2 cellular contexts compared by ENCODE assay signal in the genomic region with DNA sequence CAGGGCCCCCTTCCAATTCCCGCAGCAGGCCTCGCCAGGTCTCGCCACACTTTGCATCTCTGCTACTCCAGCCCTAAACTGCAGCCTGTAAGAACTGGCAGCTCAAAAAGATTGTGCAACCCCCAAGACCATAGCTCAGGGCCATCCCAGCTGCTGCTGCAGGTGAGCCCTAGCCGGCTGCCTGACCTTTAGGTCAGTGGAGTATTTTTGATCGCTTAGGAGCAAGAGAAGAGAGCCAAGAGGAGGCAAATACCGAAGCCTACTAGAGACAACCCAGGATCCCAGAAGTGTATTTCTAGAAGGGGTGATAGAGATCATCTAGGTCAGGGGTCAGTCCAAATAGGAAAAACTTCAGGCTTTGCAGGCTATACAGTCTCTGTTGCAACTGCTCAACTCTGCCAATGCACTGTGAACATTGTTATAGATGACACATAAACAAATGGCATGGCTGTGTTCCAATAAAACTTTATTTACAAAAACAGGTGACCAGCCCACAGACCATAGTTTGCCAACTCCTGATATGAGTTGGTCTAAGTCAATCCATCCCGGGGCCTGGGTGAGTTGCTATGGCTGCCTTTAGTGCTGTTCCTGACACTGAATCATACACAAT.
TF ChIP-seq lines count a peak whose summit lies in the region.

No MANE protein-coding gene starts in this region.

TF ChIP-seq in GM12878, 131 proteins besides CTCF, POLR2A, EP300 and RAD21:
- TF ChIP-seq, protein P1, sequence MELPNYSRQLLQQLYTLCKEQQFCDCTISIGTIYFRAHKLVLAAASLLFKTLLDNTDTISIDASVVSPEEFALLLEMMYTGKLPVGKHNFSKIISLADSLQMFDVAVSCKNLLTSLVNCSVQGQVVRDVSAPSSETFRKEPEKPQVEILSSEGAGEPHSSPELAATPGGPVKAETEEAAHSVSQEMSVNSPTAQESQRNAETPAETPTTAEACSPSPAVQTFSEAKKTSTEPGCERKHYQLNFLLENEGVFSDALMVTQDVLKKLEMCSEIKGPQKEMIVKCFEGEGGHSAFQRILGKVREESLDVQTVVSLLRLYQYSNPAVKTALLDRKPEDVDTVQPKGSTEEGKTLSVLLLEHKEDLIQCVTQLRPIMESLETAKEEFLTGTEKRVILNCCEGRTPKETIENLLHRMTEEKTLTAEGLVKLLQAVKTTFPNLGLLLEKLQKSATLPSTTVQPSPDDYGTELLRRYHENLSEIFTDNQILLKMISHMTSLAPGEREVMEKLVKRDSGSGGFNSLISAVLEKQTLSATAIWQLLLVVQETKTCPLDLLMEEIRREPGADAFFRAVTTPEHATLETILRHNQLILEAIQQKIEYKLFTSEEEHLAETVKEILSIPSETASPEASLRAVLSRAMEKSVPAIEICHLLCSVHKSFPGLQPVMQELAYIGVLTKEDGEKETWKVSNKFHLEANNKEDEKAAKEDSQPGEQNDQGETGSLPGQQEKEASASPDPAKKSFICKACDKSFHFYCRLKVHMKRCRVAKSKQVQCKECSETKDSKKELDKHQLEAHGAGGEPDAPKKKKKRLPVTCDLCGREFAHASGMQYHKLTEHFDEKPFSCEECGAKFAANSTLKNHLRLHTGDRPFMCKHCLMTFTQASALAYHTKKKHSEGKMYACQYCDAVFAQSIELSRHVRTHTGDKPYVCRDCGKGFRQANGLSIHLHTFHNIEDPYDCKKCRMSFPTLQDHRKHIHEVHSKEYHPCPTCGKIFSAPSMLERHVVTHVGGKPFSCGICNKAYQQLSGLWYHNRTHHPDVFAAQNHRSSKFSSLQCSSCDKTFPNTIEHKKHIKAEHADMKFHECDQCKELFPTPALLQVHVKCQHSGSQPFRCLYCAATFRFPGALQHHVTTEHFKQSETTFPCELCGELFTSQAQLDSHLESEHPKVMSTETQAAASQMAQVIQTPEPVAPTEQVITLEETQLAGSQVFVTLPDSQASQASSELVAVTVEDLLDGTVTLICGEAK (IDR thresholded peaks at IDR 0.05; ENCODE audit: borderline replicate concordance) = peak; percentile 53; the same call in 1 of the 2 replicates
- TF ChIP-seq, protein P2, sequence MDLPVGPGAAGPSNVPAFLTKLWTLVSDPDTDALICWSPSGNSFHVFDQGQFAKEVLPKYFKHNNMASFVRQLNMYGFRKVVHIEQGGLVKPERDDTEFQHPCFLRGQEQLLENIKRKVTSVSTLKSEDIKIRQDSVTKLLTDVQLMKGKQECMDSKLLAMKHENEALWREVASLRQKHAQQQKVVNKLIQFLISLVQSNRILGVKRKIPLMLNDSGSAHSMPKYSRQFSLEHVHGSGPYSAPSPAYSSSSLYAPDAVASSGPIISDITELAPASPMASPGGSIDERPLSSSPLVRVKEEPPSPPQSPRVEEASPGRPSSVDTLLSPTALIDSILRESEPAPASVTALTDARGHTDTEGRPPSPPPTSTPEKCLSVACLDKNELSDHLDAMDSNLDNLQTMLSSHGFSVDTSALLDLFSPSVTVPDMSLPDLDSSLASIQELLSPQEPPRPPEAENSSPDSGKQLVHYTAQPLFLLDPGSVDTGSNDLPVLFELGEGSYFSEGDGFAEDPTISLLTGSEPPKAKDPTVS (IDR thresholded peaks at IDR 0.05; ENCODE audit: low read depth, low read length) = no peak
- TF ChIP-seq, protein P3, sequence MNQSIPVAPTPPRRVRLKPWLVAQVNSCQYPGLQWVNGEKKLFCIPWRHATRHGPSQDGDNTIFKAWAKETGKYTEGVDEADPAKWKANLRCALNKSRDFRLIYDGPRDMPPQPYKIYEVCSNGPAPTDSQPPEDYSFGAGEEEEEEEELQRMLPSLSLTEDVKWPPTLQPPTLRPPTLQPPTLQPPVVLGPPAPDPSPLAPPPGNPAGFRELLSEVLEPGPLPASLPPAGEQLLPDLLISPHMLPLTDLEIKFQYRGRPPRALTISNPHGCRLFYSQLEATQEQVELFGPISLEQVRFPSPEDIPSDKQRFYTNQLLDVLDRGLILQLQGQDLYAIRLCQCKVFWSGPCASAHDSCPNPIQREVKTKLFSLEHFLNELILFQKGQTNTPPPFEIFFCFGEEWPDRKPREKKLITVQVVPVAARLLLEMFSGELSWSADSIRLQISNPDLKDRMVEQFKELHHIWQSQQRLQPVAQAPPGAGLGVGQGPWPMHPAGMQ (IDR thresholded peaks at IDR 0.05; ENCODE audit: borderline replicate concordance) = no peak

TF ChIP-seq in liver, 16 proteins besides CTCF, POLR2A, EP300 and RAD21 (continued from another document):
- TF ChIP-seq, protein P4, sequence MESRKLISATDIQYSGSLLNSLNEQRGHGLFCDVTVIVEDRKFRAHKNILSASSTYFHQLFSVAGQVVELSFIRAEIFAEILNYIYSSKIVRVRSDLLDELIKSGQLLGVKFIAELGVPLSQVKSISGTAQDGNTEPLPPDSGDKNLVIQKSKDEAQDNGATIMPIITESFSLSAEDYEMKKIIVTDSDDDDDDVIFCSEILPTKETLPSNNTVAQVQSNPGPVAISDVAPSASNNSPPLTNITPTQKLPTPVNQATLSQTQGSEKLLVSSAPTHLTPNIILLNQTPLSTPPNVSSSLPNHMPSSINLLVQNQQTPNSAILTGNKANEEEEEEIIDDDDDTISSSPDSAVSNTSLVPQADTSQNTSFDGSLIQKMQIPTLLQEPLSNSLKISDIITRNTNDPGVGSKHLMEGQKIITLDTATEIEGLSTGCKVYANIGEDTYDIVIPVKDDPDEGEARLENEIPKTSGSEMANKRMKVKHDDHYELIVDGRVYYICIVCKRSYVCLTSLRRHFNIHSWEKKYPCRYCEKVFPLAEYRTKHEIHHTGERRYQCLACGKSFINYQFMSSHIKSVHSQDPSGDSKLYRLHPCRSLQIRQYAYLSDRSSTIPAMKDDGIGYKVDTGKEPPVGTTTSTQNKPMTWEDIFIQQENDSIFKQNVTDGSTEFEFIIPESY (IDR thresholded peaks at IDR 0.05) = peak; percentile 82
- TF ChIP-seq GABPA (IDR thresholded peaks at IDR 0.05 in 1 of 2, conservative IDR thresholded peaks at IDR 0.05 in 1 of 2) (no peak), JUND (IDR thresholded peaks at IDR 0.05) (peak in 1 of 2 donors; percentile 82), HNF4G (IDR thresholded peaks at IDR 0.05) (no peak), FOXA2 (IDR thresholded peaks at IDR 0.05) (peak; percentile 58), YY1 (IDR thresholded peaks at IDR 0.05) (peak; percentile 70), HNF4A (conservative IDR thresholded peaks at IDR 0.05) (peak; percentile 54 to 82), SP1 (IDR thresholded peaks at IDR 0.05) (peak; percentile 55), EGR1 (IDR thresholded peaks at IDR 0.05; ENCODE audit: low read depth in 2 of 2) (no peak), NR2F2 (IDR thresholded peaks at IDR 0.05) (peak; percentile 50), TAF1 (conservative IDR thresholded peaks at IDR 0.05) (no peak), RXRA (IDR thresholded peaks at IDR 0.05) (peak; percentile 66 to 92)
- TF ChIP-seq, protein P5, sequence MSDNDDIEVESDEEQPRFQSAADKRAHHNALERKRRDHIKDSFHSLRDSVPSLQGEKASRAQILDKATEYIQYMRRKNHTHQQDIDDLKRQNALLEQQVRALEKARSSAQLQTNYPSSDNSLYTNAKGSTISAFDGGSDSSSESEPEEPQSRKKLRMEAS (IDR thresholded peaks at IDR 0.05) = peak; percentile 73
- TF ChIP-seq, protein P6, sequence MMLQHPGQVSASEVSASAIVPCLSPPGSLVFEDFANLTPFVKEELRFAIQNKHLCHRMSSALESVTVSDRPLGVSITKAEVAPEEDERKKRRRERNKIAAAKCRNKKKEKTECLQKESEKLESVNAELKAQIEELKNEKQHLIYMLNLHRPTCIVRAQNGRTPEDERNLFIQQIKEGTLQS (IDR thresholded peaks at IDR 0.05) = no peak
- TF ChIP-seq, protein P7, sequence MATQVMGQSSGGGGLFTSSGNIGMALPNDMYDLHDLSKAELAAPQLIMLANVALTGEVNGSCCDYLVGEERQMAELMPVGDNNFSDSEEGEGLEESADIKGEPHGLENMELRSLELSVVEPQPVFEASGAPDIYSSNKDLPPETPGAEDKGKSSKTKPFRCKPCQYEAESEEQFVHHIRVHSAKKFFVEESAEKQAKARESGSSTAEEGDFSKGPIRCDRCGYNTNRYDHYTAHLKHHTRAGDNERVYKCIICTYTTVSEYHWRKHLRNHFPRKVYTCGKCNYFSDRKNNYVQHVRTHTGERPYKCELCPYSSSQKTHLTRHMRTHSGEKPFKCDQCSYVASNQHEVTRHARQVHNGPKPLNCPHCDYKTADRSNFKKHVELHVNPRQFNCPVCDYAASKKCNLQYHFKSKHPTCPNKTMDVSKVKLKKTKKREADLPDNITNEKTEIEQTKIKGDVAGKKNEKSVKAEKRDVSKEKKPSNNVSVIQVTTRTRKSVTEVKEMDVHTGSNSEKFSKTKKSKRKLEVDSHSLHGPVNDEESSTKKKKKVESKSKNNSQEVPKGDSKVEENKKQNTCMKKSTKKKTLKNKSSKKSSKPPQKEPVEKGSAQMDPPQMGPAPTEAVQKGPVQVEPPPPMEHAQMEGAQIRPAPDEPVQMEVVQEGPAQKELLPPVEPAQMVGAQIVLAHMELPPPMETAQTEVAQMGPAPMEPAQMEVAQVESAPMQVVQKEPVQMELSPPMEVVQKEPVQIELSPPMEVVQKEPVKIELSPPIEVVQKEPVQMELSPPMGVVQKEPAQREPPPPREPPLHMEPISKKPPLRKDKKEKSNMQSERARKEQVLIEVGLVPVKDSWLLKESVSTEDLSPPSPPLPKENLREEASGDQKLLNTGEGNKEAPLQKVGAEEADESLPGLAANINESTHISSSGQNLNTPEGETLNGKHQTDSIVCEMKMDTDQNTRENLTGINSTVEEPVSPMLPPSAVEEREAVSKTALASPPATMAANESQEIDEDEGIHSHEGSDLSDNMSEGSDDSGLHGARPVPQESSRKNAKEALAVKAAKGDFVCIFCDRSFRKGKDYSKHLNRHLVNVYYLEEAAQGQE (IDR thresholded peaks at IDR 0.05) = peak; percentile 55
